In genomic region chr6:6724319-6725119, GRCh38 we compare ENCODE assay signal across 8 cellular contexts.
DNase-seq lines count a peak whose midpoint lies in the region; ATAC-seq and TF ChIP-seq lines count a peak whose summit lies in the region.

No MANE protein-coding gene starts in this region.

- peak overlapping the region; percentile 62 for H3K9ac ChIP-seq in IMR-90 (ENCODE audit: low read depth, low read length)
- peak overlapping the region; percentile 84 for H3K9ac ChIP-seq in SK-N-MC (ENCODE audit: insufficient read length)

- H3K36me3 Mint-ChIP-seq in activated naive CD8-positive, alpha-beta T cell treated with anti-CD3 and anti-CD28 coated beads, Interleukin-2, amount 10 ng/mL, durations not matched to agents 7 days and 5 days = no peaks in the 10 kb centered on the region

- H4K20me1 ChIP-seq in IMR-90 (ENCODE audit: insufficient read depth, low read length) = no peaks in the 10 kb centered on the region

- in situ Hi-C loops in IMR-90 (cut with MboI; ENCODE audit: low sequenced_read_pairs) = loop anchor here (5.0 kb wide), 1 partner anchor 523 kb away; no protein-coding TSS in a partner anchor

- peak overlapping the region; percentile 59 for H4K91ac ChIP-seq in IMR-90 (ENCODE audit: insufficient read depth, low read depth, low read length)

- TF ChIP-seq CTCF in IMR-90 (conservative IDR thresholded peaks at IDR 0.05; ENCODE audit: low read depth, low read length) (peak; percentile 80), ovary (IDR thresholded peaks at IDR 0.05) (peak; percentile 56 to 72 (median 59))

- peak overlapping the region; percentile 8 for H3K27ac ChIP-seq in IMR-90 (ENCODE audit: insufficient read depth, low read length)
- peak overlapping the region; percentile 98 for H3K27ac ChIP-seq in SK-N-MC
- peak overlapping the region; percentile 82 to 83 for H3K27ac ChIP-seq in ovary
- H3K27ac ChIP-seq in urinary bladder (ENCODE audit: low read depth) = peak overlapping the region; percentile 63

- intact Hi-C loops in IMR-90 (cut with micrococcal nuclease) (loop anchor here (1.0 to 10.0 kb wide), 5 partner anchors 384 to 663 kb away; partner anchors contain the start of genes CAGE1 and RIOK1), head of caudate nucleus (cut with DNase I) (loop anchor here (10.0 kb wide), 1 partner anchor 520 kb away; no protein-coding TSS in a partner anchor), ovary (cut with DNase I) (loop anchor here in 3 of 4 donors (5.0 to 10.0 kb wide), 3 partner anchors 360 to 520 kb away; no protein-coding TSS in a partner anchor)

- H3K4me1 ChIP-seq in IMR-90 (ENCODE audit: control insufficient read depth, insufficient read depth, low read length) (peaks cover 5% of the 10 kb centered on the region), ovary (ENCODE audit: insufficient read depth) (peaks cover 6% of the 10 kb centered on the region), urinary bladder (ENCODE audit: insufficient read depth) (no peaks in the 10 kb centered on the region)

- ATAC-seq in IMR-90 (ENCODE audit: low read depth) (peak; percentile 96), GM19397 (IDR thresholded peaks at IDR 0.05; ENCODE audit: unreplicated experiment) (no peak)
- ATAC-seq in activated naive CD8-positive, alpha-beta T cell treated with anti-CD3 and anti-CD28 coated beads, Interleukin-2, amount 10 ng/mL, durations not matched to agents 7 days and 5 days (ENCODE audit: low read depth) = peak; percentile 73

- TF ChIP-seq RAD21 in IMR-90 (IDR thresholded peaks at IDR 0.05; ENCODE audit: low read length) = peak; percentile 84

- no peak for TF ChIP-seq EP300 in ovary (IDR thresholded peaks at IDR 0.05)

- peak overlapping the region; percentile 53 for H3K14ac ChIP-seq in IMR-90 (replicated peaks; ENCODE audit: low read depth, low read length)

- no peak overlapping the region for H3K23ac ChIP-seq in IMR-90 (ENCODE audit: low read depth, low read length)

- H3K79me1 ChIP-seq in IMR-90 (ENCODE audit: low read depth in 1 of 2, low read length in 2 of 2) = no peaks in the 10 kb centered on the region

- H3K4me3 ChIP-seq in IMR-90 (ENCODE audit: insufficient read depth, low read depth, low read length) (peak overlapping the region; percentile 39), SK-N-MC (peak overlapping the region; percentile 73), ovary (peak overlapping the region; percentile 34), urinary bladder (ENCODE audit: low read depth, low read length) (peak overlapping the region; percentile 11)

- dilution Hi-C loops in IMR-90 (cut with HindIII; ENCODE audit: low sequenced_read_pairs, unreplicated experiment) = no loop called here

- BruUV-seq in IMR-90 (replicated peaks; lab: Mats Ljungman, UMichigan) = no TSS peak

- H2BK5ac ChIP-seq in IMR-90 (ENCODE audit: low read depth, low read length, poor library complexity, severe bottlenecking) = no peak overlapping the region

- H2BK20ac ChIP-seq in IMR-90 (ENCODE audit: low read depth, low read length) = 0 out of 2 replicates have a peak overlapping the region, but pooled peaks have one; percentile 49

- peak overlapping the region; percentile 3; the same call in 1 of the 2 replicates for H3K56ac ChIP-seq in IMR-90 (ENCODE audit: extremely low read depth, insufficient read depth, low read length)

- H3K4me2 ChIP-seq in IMR-90 (ENCODE audit: low read depth, low read length) = peak overlapping the region; percentile 83

- H3K27me3 ChIP-seq in IMR-90 (ENCODE audit: control insufficient read depth, insufficient read depth, low read length) (no peaks in the 10 kb centered on the region), ovary (no peaks in the 10 kb centered on the region)

- peak overlapping the region; percentile 60 for H2AK9ac ChIP-seq in IMR-90 (replicated peaks; ENCODE audit: low read depth, low read length, poor library complexity)

- 24% methylated on average over 5 of the region's 33 CpGs; no CpG with 5 or more reads in 1 of the 2 experiments for WGBS in IMR-90 (ENCODE audit: extremely low coverage in 2 of 2, insufficient read length in 1 of 2), 2 experiments
- WGBS in ovary, 3 donors = 5 to 10% (median 7%) methylated on average over 33 of the region's 33 CpGs
- 6% methylated on average over 33 of the region's 33 CpGs for WGBS in urinary bladder

- POLR2A ChIA-PET in IMR-90 (lab: Charles Lee; ENCODE audit: unreplicated experiment) = no interaction called here
- POLR2A ChIA-PET in activated naive CD8-positive, alpha-beta T cell treated with anti-CD3 and anti-CD28 coated beads, Interleukin-2, amount 10 ng/mL, durations not matched to agents 7 days and 5 days (lab: Charles Lee) = interaction anchor here (0.7 to 1.0 kb wide), 2 partner anchors 62 to 382 kb away, joined by 3 to 6 read pairs; no protein-coding TSS in a partner anchor

- peak overlapping the region; percentile 25 to 78; a peak in 3 of 4 replicates for H4K8ac ChIP-seq in IMR-90 (ENCODE audit: low read depth in 2 of 2, low read length in 2 of 2)

- TF ChIP-seq POLR2A in IMR-90 (IDR thresholded peaks at IDR 0.05; ENCODE audit: low read depth, low read length) (no peak), ovary (IDR thresholded peaks at IDR 0.05) (no peak)

- H3K9me3 ChIP-seq in IMR-90 (ENCODE audit: control insufficient read depth, insufficient read depth, low read length) (no peaks in the 10 kb centered on the region), SK-N-MC (ENCODE audit: low read depth, low read length) (no peaks in the 10 kb centered on the region), ovary (no peaks in the 10 kb centered on the region)

- H2AFZ ChIP-seq in IMR-90 (replicated peaks; ENCODE audit: low read length, poor library complexity) = peak overlapping the region; percentile 92

- peak overlapping the region; percentile 80 for H3K27ac Mint-ChIP-seq in activated naive CD8-positive, alpha-beta T cell treated with anti-CD3 and anti-CD28 coated beads, Interleukin-2, amount 10 ng/mL, durations not matched to agents 7 days and 5 days

- CTCF ChIA-PET in IMR-90 (lab: Yijun Ruan, JAX) = interaction anchor here (0.6 to 1.8 kb wide), 17 partner anchors 12 to 882 kb away, joined by 3 to 11 read pairs (median 4); no protein-coding TSS in a partner anchor

- no peaks in the 10 kb centered on the region for H3K9me3 Mint-ChIP-seq in activated naive CD8-positive, alpha-beta T cell treated with anti-CD3 and anti-CD28 coated beads, Interleukin-2, amount 10 ng/mL, durations not matched to agents 7 days and 5 days

- H3K36me3 ChIP-seq in IMR-90 (ENCODE audit: control insufficient read depth, insufficient read depth, low read length) (no peaks in the 10 kb centered on the region), SK-N-MC (ENCODE audit: insufficient read depth, low read length) (no peaks in the 10 kb centered on the region), ovary (no peaks in the 10 kb centered on the region), urinary bladder (ENCODE audit: insufficient read depth) (no peaks in the 10 kb centered on the region)

- peak overlapping the region; percentile 31; the same call in 1 of the 2 replicates for H3K18ac ChIP-seq in IMR-90 (ENCODE audit: low read depth, low read length)

- H2AK5ac ChIP-seq in IMR-90 (ENCODE audit: low read depth, low read length) = peak overlapping the region; percentile 23; the same call in 1 of the 2 replicates

- H2BK15ac ChIP-seq in IMR-90 (ENCODE audit: low read depth, low read length) = peak overlapping the region; percentile 47; the same call in 1 of the 3 replicates

- H4K5ac ChIP-seq in IMR-90 (ENCODE audit: low read depth, low read length) = peak overlapping the region; percentile 56

- 0 out of 2 replicates have a peak, but pooled peaks cover 2% of the 10 kb centered on the region for H3K9me1 ChIP-seq in IMR-90 (ENCODE audit: insufficient read depth, low read length)

- H3K27me3 Mint-ChIP-seq in activated naive CD8-positive, alpha-beta T cell treated with anti-CD3 and anti-CD28 coated beads, Interleukin-2, amount 10 ng/mL, durations not matched to agents 7 days and 5 days = peaks cover 14% of the 10 kb centered on the region

- H3K4me1 Mint-ChIP-seq in activated naive CD8-positive, alpha-beta T cell treated with anti-CD3 and anti-CD28 coated beads, Interleukin-2, amount 10 ng/mL, durations not matched to agents 7 days and 5 days = peaks cover 11% of the 10 kb centered on the region

- peak overlapping the region; percentile 64 for H3K4me3 Mint-ChIP-seq in activated naive CD8-positive, alpha-beta T cell treated with anti-CD3 and anti-CD28 coated beads, Interleukin-2, amount 10 ng/mL, durations not matched to agents 7 days and 5 days

- peak overlapping the region; percentile 79 for H2BK120ac ChIP-seq in IMR-90 (ENCODE audit: low read depth, low read length)

- H3K4ac ChIP-seq in IMR-90 (ENCODE audit: low read depth, low read length) = peak overlapping the region; percentile 69

- DNase-seq in ELR (ENCODE audit: low read depth) = peak; percentile 77
- DNase-seq in IMR-90 = peak; percentile 76
- peak; percentile 94 for DNase-seq in SK-N-MC (ENCODE audit: low read depth, low spot score)
- peak; percentile 57 for DNase-seq in activated naive CD8-positive, alpha-beta T cell treated with anti-CD3 and anti-CD28 coated beads, Interleukin-2, amount 10 ng/mL, durations not matched to agents 7 days and 5 days
- peak in 41 of 42 donors; percentile 41 to 81 (median 64) for DNase-seq in head of caudate nucleus
- peak; percentile 82 to 86 (median 85) for DNase-seq in ovary

TF ChIP-seq in IMR-90, 13 proteins besides CTCF, POLR2A, EP300 and RAD21 (continues in another document):
- TF ChIP-seq RCOR1 (IDR thresholded peaks at IDR 0.05; ENCODE audit: insufficient replicate concordance, low read length) (no peak), RFX5 (IDR thresholded peaks at IDR 0.05; ENCODE audit: low read depth, low read length) (no peak), FOS (IDR thresholded peaks at IDR 0.05; ENCODE audit: low read depth, low read length) (no peak), ELK1 (IDR thresholded peaks at IDR 0.05; ENCODE audit: borderline replicate concordance, low read depth, low read length) (no peak), USF2 (IDR thresholded peaks at IDR 0.05; ENCODE audit: low read depth, low read length) (no peak), MXI1 (IDR thresholded peaks at IDR 0.05; ENCODE audit: borderline replicate concordance, low read depth, low read length) (no peak)

Comparison
In these comparisons a context has a peak if more than half of its experiments do, and no peak if none do; other contexts are left out.
1. H3K27ac ChIP-seq: peak in every context shown above with its lines; median percentile 98 in SK-N-MC; 82 in ovary; 63 in urinary bladder; 8 in IMR-90.
2. H3K4me3 ChIP-seq: peak in every context shown above with its lines; median percentile 73 in SK-N-MC; 39 in IMR-90; 34 in ovary; 11 in urinary bladder.